1 cellular context compared by ENCODE assay signal in genomic region chr1:153805929-153806750, GRCh38.
TF ChIP-seq lines count a peak whose summit lies in the region.

No MANE protein-coding gene starts in this region.

TF ChIP-seq in GM23338, 12 proteins besides CTCF, POLR2A, EP300 and RAD21 (continued from another document):
- TF ChIP-seq ZNF462 (CRISPR knock-in tag; IDR thresholded peaks at IDR 0.05) = no peak
- no peak for TF ChIP-seq NANOG (IDR thresholded peaks at IDR 0.05; ENCODE audit: borderline replicate concordance)
- TF ChIP-seq STAT1 (IDR thresholded peaks at IDR 0.05; ENCODE audit: unreplicated experiment) = no peak
- TF ChIP-seq ZNF331 (CRISPR knock-in tag; IDR thresholded peaks at IDR 0.05; ENCODE audit: low read depth) = no peak
- no peak for TF ChIP-seq REST (IDR thresholded peaks at IDR 0.05; ENCODE audit: unreplicated experiment)
- TF ChIP-seq POLR2AphosphoS5 (IDR thresholded peaks at IDR 0.05; ENCODE audit: low read depth) = no peak
- no peak for TF ChIP-seq ZNF114 (CRISPR knock-in tag; IDR thresholded peaks at IDR 0.05)
- TF ChIP-seq ETS1 (IDR thresholded peaks at IDR 0.05) = no peak
- TF ChIP-seq CREB1 (CRISPR knock-in tag; IDR thresholded peaks at IDR 0.05; ENCODE audit: low read depth) = no peak
- no peak for TF ChIP-seq EZH2phosphoT487 (IDR thresholded peaks at IDR 0.05; ENCODE audit: unreplicated experiment)
- TF ChIP-seq EZH2 (IDR thresholded peaks at IDR 0.05; ENCODE audit: low read depth, unreplicated experiment) = no peak
TF ChIP-seq in GM23338: peak in this region for 0.
